Comparison of ENCODE assay signal across 11 cellular contexts in the genomic region with DNA sequence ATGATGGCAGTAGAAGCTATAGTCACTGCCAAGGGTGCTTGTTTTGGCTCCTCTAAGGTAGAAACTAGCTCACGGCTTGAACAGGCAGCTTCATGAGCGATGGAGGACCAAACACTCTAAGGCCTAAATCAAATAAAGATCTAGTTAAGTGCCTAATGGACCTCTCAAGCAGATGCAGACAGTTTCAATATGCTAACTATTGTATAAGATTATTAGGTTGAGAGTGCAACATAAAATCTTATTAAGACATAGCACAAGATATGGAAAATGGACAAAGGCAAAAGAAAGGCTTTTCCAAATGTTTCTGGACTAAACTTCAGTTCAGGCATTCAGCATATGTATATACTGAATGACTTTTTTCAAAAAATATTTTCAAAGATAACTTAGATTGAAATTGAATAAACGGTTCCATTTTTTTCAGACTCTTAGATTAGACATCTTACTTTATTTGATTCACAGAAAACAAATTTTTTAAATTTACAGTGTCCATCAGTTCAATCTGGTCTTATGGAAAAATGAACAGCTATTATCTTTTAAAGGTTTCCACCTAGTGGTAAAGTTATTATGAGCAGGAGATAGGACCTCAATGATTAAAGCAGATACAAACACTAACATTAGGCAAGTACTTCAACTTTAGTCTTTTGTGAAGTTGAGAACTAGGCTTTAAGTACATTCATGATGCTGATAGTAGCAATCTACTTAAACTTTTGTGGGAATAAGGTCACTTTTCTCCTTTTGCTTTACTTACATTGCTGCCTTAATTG.
DNase-seq lines count a peak whose midpoint lies in the region; ATAC-seq and TF ChIP-seq lines count a peak whose summit lies in the region.
"Had no signal": no experiment of that assay in that cellular context is flagged by ENCODE, and none has a peak within 500 bp of the region (broad histone marks: within the 10 kb centered on the region; RNA-seq: fewer than 3 reads in every experiment).

No MANE protein-coding gene starts in this region.

- H3K27ac ChIP-seq in uterus: no peak overlapping the region
- H3K27ac ChIP-seq: heart right ventricle had no signal

- no peak overlapping the region for H3K4me3 Mint-ChIP-seq in type B pancreatic cell
- H3K4me3 Mint-ChIP-seq: activated B cell treated with CpG ODN at 0.5 μM for 24 hours had no signal

- H3K4me3 ChIP-seq in astrocyte of the spinal cord (ENCODE audit: low read depth, low read length) (no peak overlapping the region), uterus (no peak overlapping the region)
- H3K4me3 ChIP-seq: heart right ventricle had no signal

- H3K4me1 Mint-ChIP-seq in type B pancreatic cell (ENCODE audit: unreplicated experiment): peaks cover 11% of the 10 kb centered on the region
- H3K4me1 Mint-ChIP-seq: activated B cell treated with CpG ODN at 0.5 μM for 24 hours had no signal

- in situ Hi-C loops in KBM-7 (cut with MboI; ENCODE audit: low pct_unique_long_range_greater_than_20kb, low sequenced_read_pairs) (no loop called here), astrocyte of the spinal cord (cut with HindIII; ENCODE audit: low sequenced_read_pairs) (no loop called here)

- TF ChIP-seq POLR2A in uterus (IDR thresholded peaks at IDR 0.05): no peak

- no peaks in the 10 kb centered on the region for H3K36me3 Mint-ChIP-seq in type B pancreatic cell

- peak; percentile 30 for DNase-seq in SIG-M5 treated with dmso at 0.1 percent for 504 hours (lab: John Stamatoyannopoulos, UW; ENCODE audit: unreplicated experiment)
- no peak for DNase-seq in SIG-M5 (lab: John Stamatoyannopoulos, UW)
- DNase-seq in KBM-7: peak; percentile 21
- peak; percentile 18 for DNase-seq in astrocyte of the spinal cord (ENCODE audit: low read depth, low spot score)
- no peak for DNase-seq in type B pancreatic cell (ENCODE audit: extremely low spot score, unreplicated experiment)
- DNase-seq in activated naive CD4-positive, alpha-beta T cell (lab: John Stamatoyannopoulos, UW): no peak
- DNase-seq in uterus: no peak
- DNase-seq: activated B cell treated with CpG ODN at 0.5 μM for 24 hours, amygdala, heart right ventricle had no signal

- no peaks in the 10 kb centered on the region for H3K27me3 Mint-ChIP-seq in type B pancreatic cell
- H3K27me3 Mint-ChIP-seq: activated B cell treated with CpG ODN at 0.5 μM for 24 hours had no signal

- no peaks in the 10 kb centered on the region for H3K4me1 ChIP-seq in uterus
- H3K4me1 ChIP-seq: heart right ventricle had no signal

- no peaks in the 10 kb centered on the region for H3K36me3 ChIP-seq in uterus
- H3K36me3 ChIP-seq: heart right ventricle had no signal

- intact Hi-C loops in uterus (cut with DNase I; ENCODE audit: low total_unique reads): no loop called here

- H3K9me3 ChIP-seq in uterus: no peaks in the 10 kb centered on the region

- no peaks in the 10 kb centered on the region for H3K9me3 Mint-ChIP-seq in type B pancreatic cell
- H3K9me3 Mint-ChIP-seq: activated B cell treated with CpG ODN at 0.5 μM for 24 hours had no signal

- no peak overlapping the region for H3K27ac Mint-ChIP-seq in type B pancreatic cell
- H3K27ac Mint-ChIP-seq: activated B cell treated with CpG ODN at 0.5 μM for 24 hours had no signal

- H3K27me3 ChIP-seq in uterus: no peaks in the 10 kb centered on the region
- H3K27me3 ChIP-seq: heart right ventricle had no signal

- TF ChIP-seq CTCF in astrocyte of the spinal cord (IDR thresholded peaks at IDR 0.05; ENCODE audit: low read depth, low read length) (peak; percentile 34), type B pancreatic cell (conservative IDR thresholded peaks at IDR 0.05) (peak; percentile 65), uterus (IDR thresholded peaks at IDR 0.05) (no peak)

- no peak for ATAC-seq in HG02970 (IDR thresholded peaks at IDR 0.05; ENCODE audit: low FRiP score, unreplicated experiment)
- ATAC-seq: heart right ventricle had no signal

Comparison
In these comparisons a context has a peak if more than half of its experiments do, and no peak if none do; other contexts are left out.
1. DNase-seq: peak in SIG-M5 treated with dmso at 0.1 percent for 504 hours (single experiment), KBM-7 (single experiment) and astrocyte of the spinal cord (single experiment); none in SIG-M5 (single experiment), type B pancreatic cell (single experiment), activated naive CD4-positive, alpha-beta T cell (0 of 4) and uterus (0 of 2).
2. CTCF ChIP-seq: peak in astrocyte of the spinal cord (single experiment) and type B pancreatic cell (single experiment); none in uterus (0 of 4).